10 cellular contexts compared by ENCODE assay signal in genomic region chr6:150773969-150774368, GRCh38.
"Had no signal": no experiment of that assay in that cellular context is flagged by ENCODE, and none has a peak within 500 bp of the region (broad histone marks: within the 10 kb centered on the region; RNA-seq: fewer than 3 reads in every experiment).

No MANE protein-coding gene starts in this region.

- H3K4me3 Mint-ChIP-seq: GM23338, H9, HFFc6 had no signal

- DNase-seq: H9, HCEC 1CT, HFFc6, IMR-90, KBM-7 had no signal

- H2AFZ ChIP-seq: GM23338 had no signal

- H3K4me2 ChIP-seq: GM23338, KMS-11 had no signal

- H3K4me3 ChIP-seq: GM23338 had no signal

- H3K9ac ChIP-seq: KMS-11 had no signal

- ATAC-seq: GM23338 had no signal

- H3K27ac Mint-ChIP-seq: GM23338, H9, HFFc6 had no signal

- FAIRE-seq: H1, H54, HTR-8/SVneo had no signal

- H3K27ac ChIP-seq: KMS-11 had no signal
